ENCODE assay signal across 17 cellular contexts in the genomic region with DNA sequence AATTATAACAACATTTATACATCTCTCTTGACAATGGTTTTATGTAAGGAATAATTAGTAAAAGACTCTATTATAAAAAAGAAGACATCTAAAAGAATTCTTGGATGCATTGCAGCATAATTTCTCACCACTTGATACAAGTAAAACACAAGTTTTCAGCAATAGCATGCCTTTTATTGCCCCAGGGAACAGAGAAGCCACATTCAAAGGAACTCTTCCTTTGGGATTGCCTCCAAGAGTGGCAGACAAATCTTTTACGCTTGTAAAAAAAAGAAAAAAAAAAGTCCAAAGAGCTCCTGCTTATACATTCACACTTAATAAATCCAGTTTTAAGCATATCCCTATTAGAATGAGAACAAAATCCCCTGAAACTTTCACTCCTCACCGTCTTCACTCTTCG.
DNase-seq lines count a peak whose midpoint lies in the region; ATAC-seq and TF ChIP-seq lines count a peak whose summit lies in the region.
"Had no signal": no experiment of that assay in that cellular context is flagged by ENCODE, and none has a peak within 500 bp of the region (broad histone marks: within the 10 kb centered on the region; RNA-seq: fewer than 3 reads in every experiment).

No MANE protein-coding gene starts in this region.

- H3K4me1 ChIP-seq in A673 (ENCODE audit: insufficient read depth, low read length, poor library complexity, severe bottlenecking): peaks cover 18% of the 10 kb centered on the region
- H3K4me1 ChIP-seq in Karpas-422 (ENCODE audit: low read length): no peaks in the 10 kb centered on the region
- H3K4me1 ChIP-seq in GM23338 (ENCODE audit: insufficient read depth): no peaks in the 10 kb centered on the region
- H3K4me1 ChIP-seq in testis: no peaks in the 10 kb centered on the region

- CTCF ChIA-PET in A673 (lab: Charles Lee): no interaction called here

- intact Hi-C loops in A673 (cut with micrococcal nuclease; ENCODE audit: unreplicated experiment): no loop called here
- intact Hi-C loops in testis (cut with DNase I; ENCODE audit: low total_unique reads): no loop called here

- H3K4me3 Mint-ChIP-seq in osteocyte (ENCODE audit: unreplicated experiment) (no peak overlapping the region), GM23338 (no peak overlapping the region)
- H3K4me3 Mint-ChIP-seq: B cell had no signal

- H3K9me3 ChIP-seq in A673 (ENCODE audit: low read depth, low read length, poor library complexity, severe bottlenecking) (no peaks in the 10 kb centered on the region), Karpas-422 (ENCODE audit: low read length) (no peaks in the 10 kb centered on the region), SK-N-MC (ENCODE audit: low read depth, low read length) (no peaks in the 10 kb centered on the region), testis (no peaks in the 10 kb centered on the region)

- H2AFZ ChIP-seq in Karpas-422 (ENCODE audit: low read length): 0 out of 2 replicates have a peak overlapping the region, but pooled peaks have one; percentile 32
- H2AFZ ChIP-seq in GM23338: no peak overlapping the region

- no peaks in the 10 kb centered on the region for H3F3A ChIP-seq in GM23338 (replicated peaks; ENCODE audit: low read depth)

- H3K36me3 ChIP-seq in A673 (ENCODE audit: insufficient read depth, low read length, poor library complexity, severe bottlenecking) (no peaks in the 10 kb centered on the region), Karpas-422 (ENCODE audit: insufficient read depth, low read length) (no peaks in the 10 kb centered on the region), SK-N-MC (ENCODE audit: insufficient read depth, low read length) (no peaks in the 10 kb centered on the region), GM23338 (ENCODE audit: insufficient read depth) (no peaks in the 10 kb centered on the region), testis (ENCODE audit: low read depth, missing control alignments) (no peaks in the 10 kb centered on the region)

- no peaks in the 10 kb centered on the region for H3K27me3 Mint-ChIP-seq in osteocyte (ENCODE audit: unreplicated experiment)
- no peaks in the 10 kb centered on the region for H3K27me3 Mint-ChIP-seq in GM23338 (ENCODE audit: insufficient read depth, low read depth, poor library complexity)
- H3K27me3 Mint-ChIP-seq: B cell; CD4-positive, alpha-beta memory T cell had no signal

- H3K9me3 Mint-ChIP-seq in osteocyte (ENCODE audit: unreplicated experiment) (peaks cover 5% of the 10 kb centered on the region), GM23338 (no peaks in the 10 kb centered on the region)

- TF ChIP-seq CTCF in A673 (conservative IDR thresholded peaks at IDR 0.05; ENCODE audit: low read depth, low read length): no peak
- no peak for TF ChIP-seq CTCF in osteocyte (IDR thresholded peaks at IDR 0.05)
- TF ChIP-seq CTCF in GM23338 (conservative IDR thresholded peaks at IDR 0.05; ENCODE audit: low read depth in 2 of 2): no peak
- TF ChIP-seq CTCF in testis (IDR thresholded peaks at IDR 0.05): no peak

- H3K9me2 ChIP-seq in Karpas-422 (replicated peaks; ENCODE audit: insufficient read depth, low read length) (no peaks in the 10 kb centered on the region), GM23338 (ENCODE audit: insufficient read depth) (no peaks in the 10 kb centered on the region)

- H3K4me3 ChIP-seq in A673 (ENCODE audit: low read depth, low read length, poor library complexity, severe bottlenecking) (no peak overlapping the region), Karpas-422 (ENCODE audit: low read length) (no peak overlapping the region), SK-N-MC (peak overlapping the region; percentile 64), GM23338 (no peak overlapping the region), testis (no peak overlapping the region)

- H3K27ac Mint-ChIP-seq in osteocyte (ENCODE audit: unreplicated experiment) (peak overlapping the region; percentile 0), GM23338 (no peak overlapping the region)
- H3K27ac Mint-ChIP-seq: B cell; CD4-positive, alpha-beta memory T cell had no signal

- POLR2A ChIA-PET in A673 (lab: Charles Lee; ENCODE audit: low non-redundant PET): no interaction called here

- no peak overlapping the region for H3K9ac ChIP-seq in Karpas-422 (ENCODE audit: low read length)
- H3K9ac ChIP-seq in SK-N-MC (ENCODE audit: insufficient read length): no peak overlapping the region

- H3K27me3 ChIP-seq in A673 (replicated peaks; ENCODE audit: insufficient read depth, low read depth, low read length, poor library complexity) (no peaks in the 10 kb centered on the region), Karpas-422 (ENCODE audit: low read length) (no peaks in the 10 kb centered on the region), GM23338 (ENCODE audit: insufficient read depth) (no peaks in the 10 kb centered on the region), testis (no peaks in the 10 kb centered on the region)

- WGBS in testis, 2 donors: 67 to 74% methylated on average over 3 of the region's 3 CpGs

- H3K79me2 ChIP-seq in Karpas-422 (ENCODE audit: low read length) (no peaks in the 10 kb centered on the region), GM23338 (replicated peaks; ENCODE audit: insufficient read depth) (no peaks in the 10 kb centered on the region)

- no peaks in the 10 kb centered on the region for H3K36me3 Mint-ChIP-seq in osteocyte (ENCODE audit: unreplicated experiment)
- no peaks in the 10 kb centered on the region for H3K36me3 Mint-ChIP-seq in GM23338 (ENCODE audit: low read depth)
- H3K36me3 Mint-ChIP-seq: CD4-positive, alpha-beta memory T cell had no signal

- DNase-seq in A673 (ENCODE audit: low spot score): peak; percentile 64
- no peak for DNase-seq in Karpas-422
- peak; percentile 94 for DNase-seq in SK-N-MC (ENCODE audit: low read depth, low spot score)
- DNase-seq in osteocyte (ENCODE audit: extremely low spot score, unreplicated experiment): no peak
- DNase-seq in GM23338 (ENCODE audit: low spot score): no peak
- no peak for DNase-seq in testis
- no peak for DNase-seq in DMS53 (lab: John Stamatoyannopoulos, UW)
- DNase-seq: 8988T; ACHN; CD4-positive, alpha-beta memory T cell; DMS79 treated with DMSO at 0.1 percent for 48 hours; GF-D8; H7; IMR-90; KBM-7 had no signal

- no peaks in the 10 kb centered on the region for H4K20me1 ChIP-seq in Karpas-422 (ENCODE audit: insufficient read depth, low read depth, low read length)
- no peaks in the 10 kb centered on the region for H4K20me1 ChIP-seq in GM23338 (replicated peaks; ENCODE audit: insufficient read depth)

- no peak for TF ChIP-seq POLR2A in testis (IDR thresholded peaks at IDR 0.05)

- BruUV-seq in A673 (replicated peaks; lab: Mats Ljungman, UMichigan): no TSS peak

- H3K4me2 ChIP-seq in Karpas-422 (ENCODE audit: low read depth, low read length, poor library complexity, severe bottlenecking): no peak overlapping the region
- no peak overlapping the region for H3K4me2 ChIP-seq in GM23338

- ATAC-seq in GM23338: no peak

- peaks cover 13% of the 10 kb centered on the region for H3K4me1 Mint-ChIP-seq in osteocyte (ENCODE audit: unreplicated experiment)
- no peaks in the 10 kb centered on the region for H3K4me1 Mint-ChIP-seq in GM23338
- H3K4me1 Mint-ChIP-seq: B cell; CD4-positive, alpha-beta memory T cell had no signal

- H3K27ac ChIP-seq in A673 (ENCODE audit: low read depth, low read length, poor library complexity, severe bottlenecking) (no peak overlapping the region), Karpas-422 (ENCODE audit: low read length) (no peak overlapping the region), SK-N-MC (peak overlapping the region; percentile 47; the same call in 1 of the 2 replicates), GM23338 (ENCODE audit: low read depth) (no peak overlapping the region), testis (no peak overlapping the region)
- H3K27ac ChIP-seq: C4-2B had no signal

TF ChIP-seq in GM23338, 12 proteins besides CTCF, POLR2A, EP300 and RAD21 (continues in another document):
- TF ChIP-seq CREB1 (CRISPR knock-in tag; IDR thresholded peaks at IDR 0.05; ENCODE audit: low read depth) (no peak), NANOG (IDR thresholded peaks at IDR 0.05; ENCODE audit: borderline replicate concordance) (no peak), JUNB (IDR thresholded peaks at IDR 0.05; ENCODE audit: unreplicated experiment) (no peak), STAT1 (IDR thresholded peaks at IDR 0.05; ENCODE audit: unreplicated experiment) (no peak), EZH2 (IDR thresholded peaks at IDR 0.05; ENCODE audit: low read depth, unreplicated experiment) (no peak), ZNF114 (CRISPR knock-in tag; IDR thresholded peaks at IDR 0.05) (no peak), EZH2phosphoT487 (IDR thresholded peaks at IDR 0.05; ENCODE audit: unreplicated experiment) (no peak), ETS1 (IDR thresholded peaks at IDR 0.05) (no peak)

Comparison
In these comparisons a context has a peak if more than half of its experiments do, and no peak if none do; other contexts are left out.
1. DNase-seq: peak in A673 (single experiment) and SK-N-MC (single experiment); none in Karpas-422 (single experiment), osteocyte (single experiment), GM23338 (single experiment), testis (single experiment) and DMS53 (single experiment).